Comparison of ENCODE assay signal across 8 cellular contexts in the genomic region with DNA sequence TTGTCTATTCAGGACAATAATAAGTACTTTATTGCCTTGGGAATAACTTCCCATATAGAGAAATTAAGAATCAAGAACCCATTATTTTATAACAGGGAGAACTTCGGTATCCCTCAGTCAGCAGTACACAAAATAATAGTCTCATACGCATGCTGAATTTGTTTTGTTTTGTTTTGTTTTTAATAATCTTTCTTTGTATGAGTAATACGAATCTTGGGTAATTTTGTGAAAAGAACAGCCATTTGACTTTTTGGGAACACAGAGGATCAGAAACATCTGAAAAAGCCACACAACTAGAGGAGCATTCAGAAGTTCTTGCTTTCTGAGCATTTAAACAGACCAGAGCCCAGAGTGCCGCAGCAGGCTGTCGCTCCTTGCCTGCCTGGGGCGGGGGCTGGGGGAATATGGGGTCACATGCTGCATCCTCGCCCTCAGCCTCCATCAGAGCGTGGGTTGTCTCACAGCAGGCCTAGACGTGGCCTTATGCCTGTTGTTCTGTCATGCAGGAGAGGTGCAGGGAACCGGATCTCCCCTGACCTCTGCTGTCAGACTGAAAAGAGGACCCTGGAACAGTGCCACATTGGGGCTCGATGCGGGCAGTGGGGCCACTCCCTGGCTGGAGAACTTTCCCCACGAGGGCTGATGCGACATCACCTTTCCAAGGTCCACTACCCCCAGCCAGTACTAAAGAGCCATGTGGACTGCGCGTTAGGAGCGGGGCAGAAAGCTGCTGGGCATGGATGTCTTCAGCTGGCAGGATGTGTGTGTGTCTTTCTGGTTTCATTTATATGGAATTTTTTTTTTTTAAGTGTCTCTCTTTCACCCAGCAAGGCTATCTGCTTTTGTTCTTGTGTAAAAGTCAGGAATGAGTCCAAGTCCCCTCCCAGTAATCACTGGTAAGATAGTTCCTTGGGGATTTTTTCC.
DNase-seq lines count a peak whose midpoint lies in the region; ATAC-seq and TF ChIP-seq lines count a peak whose summit lies in the region.

No MANE protein-coding gene starts in this region.

- TF ChIP-seq CTCF in choroid plexus epithelial cell (conservative IDR thresholded peaks at IDR 0.05; ENCODE audit: low read depth, low read length), result no peak
- TF ChIP-seq CTCF in ovary (IDR thresholded peaks at IDR 0.05), result no peak

- peak overlapping the region in 1 of 2 donors; percentile 76 for H3K27ac ChIP-seq in ovary

- peak; percentile 79 for DNase-seq in choroid plexus epithelial cell (ENCODE audit: low read depth)
- peak; percentile 49 to 61 (median 53) for DNase-seq in ovary
- DNase-seq in NCI-H146 treated with DMSO at 0.1 percent for 48 hours (lab: John Stamatoyannopoulos, UW; ENCODE audit: unreplicated experiment), result no peak
- DNase-seq in NAMALWA (ENCODE audit: low spot score), result no peak
- no peak for DNase-seq in dedifferentiated amniotic fluid mesenchymal stem cell (ENCODE audit: extremely low spot score)
- DNase-seq in stimulated activated effector memory CD8-positive, alpha-beta T cell treated with anti-CD3 and anti-CD28 coated beads, Interleukin-12 subunit alpha, Interleukin-12 subunit beta, amount 100 ng/mL, for 72 hours (ENCODE audit: low spot score in 2 of 2), result no peak

- no peak overlapping the region for H3K27ac Mint-ChIP-seq in stimulated activated effector memory CD8-positive, alpha-beta T cell treated with anti-CD3 and anti-CD28 coated beads, Interleukin-12 subunit alpha, Interleukin-12 subunit beta, amount 100 ng/mL, for 72 hours

- intact Hi-C loops in ovary (cut with DNase I), result no loop called here

- no peaks in the 10 kb centered on the region for H3K9me3 Mint-ChIP-seq in stimulated activated effector memory CD8-positive, alpha-beta T cell treated with anti-CD3 and anti-CD28 coated beads, Interleukin-12 subunit alpha, Interleukin-12 subunit beta, amount 100 ng/mL, for 72 hours

- H3K36me3 ChIP-seq in ovary, result no peaks in the 10 kb centered on the region

- 35 to 42% (median 37%) methylated on average over 17 of the region's 17 CpGs for WGBS in ovary, 3 donors

- H3K4me1 Mint-ChIP-seq in stimulated activated effector memory CD8-positive, alpha-beta T cell treated with anti-CD3 and anti-CD28 coated beads, Interleukin-12 subunit alpha, Interleukin-12 subunit beta, amount 100 ng/mL, for 72 hours, result peaks cover 22% of the 10 kb centered on the region

- peaks cover 11% of the 10 kb centered on the region for H3K36me3 Mint-ChIP-seq in stimulated activated effector memory CD8-positive, alpha-beta T cell treated with anti-CD3 and anti-CD28 coated beads, Interleukin-12 subunit alpha, Interleukin-12 subunit beta, amount 100 ng/mL, for 72 hours

- H3K9me3 ChIP-seq in ovary, result no peaks in the 10 kb centered on the region

- TF ChIP-seq POLR2A in ovary (IDR thresholded peaks at IDR 0.05), result no peak

- H3K4me1 ChIP-seq in ovary (ENCODE audit: insufficient read depth), result peaks cover 19% of the 10 kb centered on the region

- ATAC-seq in GM18868 (IDR thresholded peaks at IDR 0.05; ENCODE audit: unreplicated experiment), result peak; percentile 77
- peak; percentile 64 for ATAC-seq in HG03103 (IDR thresholded peaks at IDR 0.05; ENCODE audit: low read depth, unreplicated experiment)
- no peak for ATAC-seq in stimulated activated effector memory CD8-positive, alpha-beta T cell treated with anti-CD3 and anti-CD28 coated beads, Interleukin-12 subunit alpha, Interleukin-12 subunit beta, amount 100 ng/mL, for 72 hours

- H3K27me3 ChIP-seq in ovary, result no peaks in the 10 kb centered on the region

- H3K4me3 ChIP-seq in choroid plexus epithelial cell (ENCODE audit: low read depth, low read length), result no peak overlapping the region
- H3K4me3 ChIP-seq in ovary, result no peak overlapping the region

- H3K4me3 Mint-ChIP-seq in stimulated activated effector memory CD8-positive, alpha-beta T cell treated with anti-CD3 and anti-CD28 coated beads, Interleukin-12 subunit alpha, Interleukin-12 subunit beta, amount 100 ng/mL, for 72 hours, result no peak overlapping the region

- no peak for TF ChIP-seq EP300 in ovary (IDR thresholded peaks at IDR 0.05)

Comparison
In these comparisons a context has a peak if more than half of its experiments do, and no peak if none do; other contexts are left out.
1. DNase-seq: peak in choroid plexus epithelial cell (single experiment) and ovary (5 of 5); none in NCI-H146 treated with DMSO at 0.1 percent for 48 hours (single experiment), NAMALWA (single experiment), dedifferentiated amniotic fluid mesenchymal stem cell (single experiment) and stimulated activated effector memory CD8-positive, alpha-beta T cell treated with anti-CD3 and anti-CD28 coated beads, Interleukin-12 subunit alpha, Interleukin-12 subunit beta, amount 100 ng/mL, for 72 hours (0 of 2).